10 cellular contexts compared by ENCODE assay signal in the genomic region with DNA sequence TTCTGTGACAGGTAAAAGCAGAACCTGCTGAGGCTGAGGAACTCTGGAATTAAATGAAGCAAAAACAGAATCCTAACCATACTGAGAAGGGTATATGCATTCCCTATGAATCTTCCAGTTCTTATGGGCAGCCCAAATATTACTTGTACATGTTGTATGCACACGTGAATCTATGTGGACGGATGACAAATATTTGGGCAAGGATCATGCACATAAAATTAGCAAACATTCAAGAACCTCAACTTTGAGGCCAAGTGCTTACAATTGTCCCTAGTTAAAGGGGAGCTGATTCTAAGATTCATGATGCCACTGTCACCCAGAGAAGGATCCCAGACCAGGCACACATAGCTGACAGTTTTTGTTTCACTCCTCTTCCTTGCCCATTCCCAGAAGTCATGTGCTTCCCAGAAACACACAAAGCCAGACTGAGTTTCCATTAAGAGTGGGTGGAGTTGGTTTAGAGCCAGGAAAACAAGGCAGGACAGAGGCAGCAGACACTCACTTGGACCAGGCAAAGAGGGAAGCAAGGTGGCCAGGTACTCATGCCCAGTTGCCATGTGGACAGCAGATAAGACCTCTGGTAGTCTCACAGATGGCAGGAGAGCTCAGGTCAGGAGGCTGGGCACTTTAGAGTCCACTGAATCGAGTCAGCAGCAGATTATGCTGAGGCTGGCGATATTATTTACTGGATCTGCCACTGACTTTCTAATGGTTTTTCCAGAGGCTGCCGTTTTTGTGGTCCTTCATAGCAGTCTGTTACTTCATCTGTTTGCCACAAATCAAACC. TPM values are rescaled to one million over a fixed set of nuclear protein-coding genes. Genes with fewer than 3 reads are reported as not detected.
DNase-seq lines count a peak whose midpoint lies in the region; ATAC-seq, FAIRE-seq and TF ChIP-seq lines count a peak whose summit lies in the region.
"Had no signal": no experiment of that assay in that cellular context is flagged by ENCODE, and none has a peak within 500 bp of the region (broad histone marks: within the 10 kb centered on the region; RNA-seq: fewer than 3 reads in every experiment).

No MANE protein-coding gene starts in this region.

- no peaks in the 10 kb centered on the region for H3K27me3 Mint-ChIP-seq in GM23338 (ENCODE audit: insufficient read depth, low read depth, poor library complexity)

- H3K27ac Mint-ChIP-seq in GM23338, result no peak overlapping the region

- H3K27me3 ChIP-seq in body of pancreas (no peaks in the 10 kb centered on the region), skeletal muscle tissue (ENCODE audit: control insufficient read depth in 3 of 3, insufficient read depth in 3 of 3, low read length in 3 of 3) (no peaks in the 10 kb centered on the region), GM23338 (ENCODE audit: insufficient read depth) (no peaks in the 10 kb centered on the region)

- H3K4me3 ChIP-seq in body of pancreas (no peak overlapping the region), skeletal muscle tissue (ENCODE audit: low read length in 3 of 3) (peak overlapping the region; percentile 11 to 29 (median 20)), GM23338 (no peak overlapping the region)

- peaks cover 17% of the 10 kb centered on the region for H3K4me1 Mint-ChIP-seq in GM23338

- H3K9ac ChIP-seq in skeletal muscle tissue (ENCODE audit: low read depth in 1 of 3, low read length in 3 of 3), result peak overlapping the region in 1 of 3 donors; percentile 36

- TF ChIP-seq CTCF in body of pancreas (IDR thresholded peaks at IDR 0.05), result peak in 1 of 7 experiments; percentile 1
- TF ChIP-seq CTCF in GM23338 (conservative IDR thresholded peaks at IDR 0.05; ENCODE audit: low read depth in 2 of 2), result no peak

- peak overlapping the region; percentile 25 to 56 (median 43) for H3K27ac ChIP-seq in body of pancreas
- peak overlapping the region; percentile 75 for H3K27ac ChIP-seq in skeletal muscle tissue (ENCODE audit: low read depth, low read length)
- H3K27ac ChIP-seq in GM23338 (ENCODE audit: low read depth), result no peak overlapping the region

- H3K4me2 ChIP-seq in GM23338, result no peak overlapping the region

- 32 to 37% methylated on average over 5 of the region's 5 CpGs for WGBS in body of pancreas, 2 donors

- H3K36me3 ChIP-seq in body of pancreas (replicated peaks in 1 of 2; ENCODE audit: insufficient read depth in 1 of 2, low read depth in 2 of 2) (peaks cover 0 to 12% of the 10 kb centered on the region in 2 donors), skeletal muscle tissue (ENCODE audit: control insufficient read depth in 3 of 3, insufficient read depth in 3 of 3, low read length in 3 of 3) (peaks cover 33 to 52% (median 41%) of the 10 kb centered on the region in 3 donors), GM23338 (ENCODE audit: insufficient read depth) (peaks cover 54% of the 10 kb centered on the region)

- peak; percentile 90 for FAIRE-seq in islet of Langerhans (lab: Jason Lieb, UNC)

- no peaks in the 10 kb centered on the region for H3K9me2 ChIP-seq in GM23338 (ENCODE audit: insufficient read depth)

- TF ChIP-seq POLR2A in body of pancreas (IDR thresholded peaks at IDR 0.05), result no peak

- no peaks in the 10 kb centered on the region; the same call in 2 of the 3 replicates for H3K9me3 Mint-ChIP-seq in GM23338

- H3F3A ChIP-seq in GM23338 (replicated peaks; ENCODE audit: low read depth), result 0 out of 2 replicates have a peak, but pooled peaks cover 3% of the 10 kb centered on the region

- no peak overlapping the region for H2AFZ ChIP-seq in GM23338

- H3K4me1 ChIP-seq in body of pancreas (peaks cover 72% of the 10 kb centered on the region), skeletal muscle tissue (ENCODE audit: control insufficient read depth in 3 of 3, insufficient read depth in 3 of 3, low read length in 3 of 3) (peaks cover 27 to 44% (median 36%) of the 10 kb centered on the region in 3 donors), GM23338 (ENCODE audit: insufficient read depth) (peaks cover 4% of the 10 kb centered on the region)

- ATAC-seq in body of pancreas (peak; percentile 86), HG03520 (IDR thresholded peaks at IDR 0.05; ENCODE audit: unreplicated experiment) (no peak), GM23338 (no peak)

- no peak overlapping the region for H3K4me3 Mint-ChIP-seq in GM23338

- peaks cover 62% of the 10 kb centered on the region for H3K36me3 Mint-ChIP-seq in GM23338 (ENCODE audit: low read depth)

- H3K9me3 ChIP-seq in body of pancreas (no peaks in the 10 kb centered on the region), skeletal muscle tissue (ENCODE audit: control insufficient read depth in 3 of 3, low read length in 3 of 3) (no peaks in the 10 kb centered on the region)

- H3K79me2 ChIP-seq in GM23338 (replicated peaks; ENCODE audit: insufficient read depth), result no peaks in the 10 kb centered on the region

- H4K20me1 ChIP-seq in GM23338 (replicated peaks; ENCODE audit: insufficient read depth), result peaks cover 26% of the 10 kb centered on the region

- DNase-seq in H4 (ENCODE audit: low spot score), result peak; percentile 41
- peak; percentile 75 to 91 (median 88) for DNase-seq in body of pancreas
- DNase-seq in GM23338 (ENCODE audit: low spot score), result no peak
- DNase-seq in islet precursor cell, result no peak
- no peak for DNase-seq in stimulated activated CD8-positive, alpha-beta memory T cell treated with anti-CD3 and anti-CD28 coated beads, Interleukin-4, amount 100 ng/mL, for 48 hours
- DNase-seq: activated effector memory CD4-positive, alpha-beta T cell treated with anti-CD3 and anti-CD28 coated beads, Interleukin-2, amount 50 U/mL, for 16 hours; Karpas-422 had no signal

- intact Hi-C loops in body of pancreas (cut with DNase I), result no loop called here

TF ChIP-seq in GM23338, 12 proteins besides CTCF, POLR2A, EP300 and RAD21:
- no peak for TF ChIP-seq NANOG (IDR thresholded peaks at IDR 0.05; ENCODE audit: borderline replicate concordance)

RNA-seq across cellular contexts. Expression of a gene that starts 25.5 kb away (rescaled TPM):
- 178 and 192 TPM in 2 replicates for total RNA-seq in H4 (2014; rRNA removed; shearing (Covaris generic))
- 100 to 1,000 TPM in 1 of 2 donors, 10 to 100 TPM in 1; 76.8 to 533 TPM for total RNA-seq in body of pancreas
- total RNA-seq in skeletal muscle tissue, result 64.2 TPM
- total RNA-seq in GM23338 (2014; rRNA removed; shearing (Covaris generic)), result 142 and 165 TPM in 2 replicates
- 121 and 125 TPM in 2 replicates for polyA plus RNA-seq in GM23338 (2016; fragmentation: Nextera tagmentation; extraction: Ambion mirVana)

RNA-seq across cellular contexts. Expression of a gene that starts 46.5 kb away (rescaled TPM):
- 7.5 and 9.7 TPM in 2 replicates for total RNA-seq in H4 (2014; rRNA removed; shearing (Covaris generic))
- 10 to 100 TPM in 1 of 2 donors, 1 to 10 TPM in 1; 7.5 to 19.8 TPM for total RNA-seq in body of pancreas
- total RNA-seq in skeletal muscle tissue, result 5.7 TPM
- total RNA-seq in GM23338 (2014; rRNA removed; shearing (Covaris generic)), result 10.6 and 11.9 TPM in 2 replicates
- polyA plus RNA-seq in GM23338 (2016; fragmentation: Nextera tagmentation; extraction: Ambion mirVana), result 2.6 and 2.9 TPM in 2 replicates

Comparison
In these comparisons a context has a peak if more than half of its experiments do, and no peak if none do; other contexts are left out.
1. DNase-seq: peak in H4 (single experiment) and body of pancreas (4 of 4); none in GM23338 (single experiment), islet precursor cell (single experiment) and stimulated activated CD8-positive, alpha-beta memory T cell treated with anti-CD3 and anti-CD28 coated beads, Interleukin-4, amount 100 ng/mL, for 48 hours (single experiment).
2. H3K4me3 ChIP-seq: peak in skeletal muscle tissue (3 of 3); none in body of pancreas (0 of 2) and GM23338 (single experiment).